Comparison of ENCODE assay signal across 15 cellular contexts in genomic region chr5:158884827-158885512, GRCh38.
DNase-seq lines count a peak whose midpoint lies in the region; ATAC-seq lines count a peak whose summit lies in the region.
"Had no signal": no experiment of that assay in that cellular context is flagged by ENCODE, and none has a peak within 500 bp of the region (broad histone marks: within the 10 kb centered on the region; RNA-seq: fewer than 3 reads in every experiment).

No MANE protein-coding gene starts in this region.

- no peaks in the 10 kb centered on the region for H3K9me3 Mint-ChIP-seq in stimulated activated naive B cell treated with anti-CD40 and anti-IgM and Interleukin-4, amounts not matched to agents 10 μg/mL and 1 μg/mL and 100 μg/mL, for 72 hours
- H3K9me3 Mint-ChIP-seq: GM23338; neural progenitor cell; T-helper 2 cell treated with Interferon-gamma antibody and Interleukin-4, amounts not matched to agents 5 μg/mL and 100 μg/mL, for 36 hours had no signal

- H3K4me3 Mint-ChIP-seq in stimulated activated naive B cell treated with anti-CD40 and anti-IgM and Interleukin-4, amounts not matched to agents 10 μg/mL and 1 μg/mL and 100 μg/mL, for 72 hours, result peak overlapping the region; percentile 19 to 34
- H3K4me3 Mint-ChIP-seq: activated naive CD8-positive, alpha-beta T cell; GM23338; neural progenitor cell; T-helper 2 cell treated with Interferon-gamma antibody and Interleukin-4, amounts not matched to agents 5 μg/mL and 100 μg/mL, for 36 hours had no signal

- peaks cover 54 to 81% of the 10 kb centered on the region in 2 donors for H3K4me1 Mint-ChIP-seq in stimulated activated naive B cell treated with anti-CD40 and anti-IgM and Interleukin-4, amounts not matched to agents 10 μg/mL and 1 μg/mL and 100 μg/mL, for 72 hours

- in situ Hi-C loops in KBM-7 (cut with MboI; ENCODE audit: low pct_unique_long_range_greater_than_20kb, low sequenced_read_pairs), result no loop called here

- peaks cover 8 to 19% of the 10 kb centered on the region in 2 donors for H3K36me3 Mint-ChIP-seq in stimulated activated naive B cell treated with anti-CD40 and anti-IgM and Interleukin-4, amounts not matched to agents 10 μg/mL and 1 μg/mL and 100 μg/mL, for 72 hours
- H3K36me3 Mint-ChIP-seq: activated naive CD8-positive, alpha-beta T cell; neural progenitor cell had no signal

- no peaks in the 10 kb centered on the region for H3K27me3 Mint-ChIP-seq in stimulated activated naive B cell treated with anti-CD40 and anti-IgM and Interleukin-4, amounts not matched to agents 10 μg/mL and 1 μg/mL and 100 μg/mL, for 72 hours
- H3K27me3 Mint-ChIP-seq: activated naive CD8-positive, alpha-beta T cell had no signal

- peak overlapping the region; percentile 44 for H3K27ac Mint-ChIP-seq in stimulated activated naive B cell treated with anti-CD40 and anti-IgM and Interleukin-4, amounts not matched to agents 10 μg/mL and 1 μg/mL and 100 μg/mL, for 72 hours
- H3K27ac Mint-ChIP-seq: activated naive CD8-positive, alpha-beta T cell; GM23338; neural progenitor cell; T-helper 2 cell treated with Interferon-gamma antibody and Interleukin-4, amounts not matched to agents 5 μg/mL and 100 μg/mL, for 36 hours had no signal

- no peak for DNase-seq in stimulated activated naive B cell treated with anti-CD40 and anti-IgM and Interleukin-4, amounts not matched to agents 10 μg/mL and 1 μg/mL and 100 μg/mL, for 72 hours
- DNase-seq in NCI-H2029 treated with DMSO at 0.1 percent for 48 hours (lab: John Stamatoyannopoulos, UW) (no peak), KBM-7 (no peak), NCI-H1092 (lab: John Stamatoyannopoulos, UW) (no peak)
- DNase-seq: central memory CD4-positive, alpha-beta T cell; COR-L47; NCI-H226; transverse colon had no signal

- ATAC-seq in GM19043 (IDR thresholded peaks at IDR 0.05; ENCODE audit: low read depth, unreplicated experiment), result peak; percentile 45
- ATAC-seq in HG02588 (IDR thresholded peaks at IDR 0.05; ENCODE audit: unreplicated experiment), result peak; percentile 41
- ATAC-seq in HG03378 (IDR thresholded peaks at IDR 0.05; ENCODE audit: unreplicated experiment), result peak; percentile 41
- ATAC-seq in stimulated activated naive B cell treated with anti-CD40 and anti-IgM and Interleukin-4, amounts not matched to agents 10 μg/mL and 1 μg/mL and 100 μg/mL, for 72 hours (replicated peaks), result peak; percentile 71 to 79
- ATAC-seq: GM23338 had no signal
